ENCODE assay signal across 1 cellular context in genomic region chr4:84856468-84856867, GRCh38.
TF ChIP-seq lines count a peak whose summit lies in the region.

No MANE protein-coding gene starts in this region.

TF ChIP-seq in IMR-90, 13 proteins besides CTCF, POLR2A, EP300 and RAD21 (continued from another document):
- TF ChIP-seq ELK1 (IDR thresholded peaks at IDR 0.05; ENCODE audit: borderline replicate concordance, low read depth, low read length) = no peak
- no peak for TF ChIP-seq NFE2L2 (IDR thresholded peaks at IDR 0.05; ENCODE audit: low read depth, low read length)
- no peak for TF ChIP-seq USF2 (IDR thresholded peaks at IDR 0.05; ENCODE audit: low read depth, low read length)
- no peak for TF ChIP-seq MAZ (IDR thresholded peaks at IDR 0.05; ENCODE audit: borderline replicate concordance, low read depth, low read length)
- no peak for TF ChIP-seq CEBPB (IDR thresholded peaks at IDR 0.05; ENCODE audit: low read depth, low read length)
- TF ChIP-seq RFX5 (IDR thresholded peaks at IDR 0.05; ENCODE audit: low read depth, low read length) = no peak
- TF ChIP-seq SMC3 (IDR thresholded peaks at IDR 0.05; ENCODE audit: low read depth, low read length) = no peak
- no peak for TF ChIP-seq MXI1 (IDR thresholded peaks at IDR 0.05; ENCODE audit: borderline replicate concordance, low read depth, low read length)
- no peak for TF ChIP-seq RCOR1 (IDR thresholded peaks at IDR 0.05; ENCODE audit: insufficient replicate concordance, low read length)
- TF ChIP-seq BHLHE40 (IDR thresholded peaks at IDR 0.05; ENCODE audit: low read depth, low read length) = no peak
- TF ChIP-seq CHD1 (IDR thresholded peaks at IDR 0.05; ENCODE audit: low read depth, low read length) = no peak
